In genomic region chr18:32770181-32770650, GRCh38 we compare ENCODE assay signal across 10 cellular contexts. TPM values are rescaled to one million over a fixed set of nuclear protein-coding genes. Genes with fewer than 3 reads are reported as not detected.
A peak's percentile ranks its signal among the peaks of the same experiment; 100 is the strongest.
DNase-seq lines count a peak whose midpoint lies in the region; ATAC-seq lines count a peak whose summit lies in the region.
"Had no signal": no experiment of that assay in that cellular context is flagged by ENCODE, and none has a peak within 500 bp of the region (broad histone marks: within the 10 kb centered on the region; RNA-seq: fewer than 3 reads in every experiment).

No MANE protein-coding gene starts in this region.

- H3K9me3 ChIP-seq in iPS-18c (ENCODE audit: control insufficient read depth, insufficient read depth, low read length) (no peaks in the 10 kb centered on the region), skeletal muscle tissue (ENCODE audit: control insufficient read depth in 3 of 3, low read length in 3 of 3) (no peaks in the 10 kb centered on the region)
- H3K9me3 ChIP-seq: SJSA1 had no signal

- ATAC-seq in HG02840 (IDR thresholded peaks at IDR 0.05; ENCODE audit: low FRiP score, unreplicated experiment) = no peak

- DNase-seq in H7 (peak; percentile 70), RPMI8226 (peak; percentile 6), KG1 (lab: John Stamatoyannopoulos, UW) (no peak)
- DNase-seq in activated naive CD4-positive, alpha-beta T cell treated with anti-CD3 and anti-CD28 coated beads, Interleukin-2, amount 10 ng/mL, durations not matched to agents 7 days and 5 days = no peak
- DNase-seq in activated CD8-positive, alpha-beta memory T cell treated with anti-CD3 and anti-CD28 coated beads, Interleukin-2, amount 50 U/mL, for 48 hours = no peak
- DNase-seq: foreskin fibroblast had no signal

- H3K9ac ChIP-seq in skeletal muscle tissue (ENCODE audit: low read depth in 1 of 3, low read length in 3 of 3) = no peak overlapping the region

- H3K4me1 ChIP-seq in skeletal muscle tissue (ENCODE audit: control insufficient read depth in 3 of 3, insufficient read depth in 3 of 3, low read length in 3 of 3) = peaks cover 10 to 11% (median 11%) of the 10 kb centered on the region in 3 donors
- H3K4me1 ChIP-seq: SJSA1 had no signal

- H3K27me3 Mint-ChIP-seq in activated naive CD4-positive, alpha-beta T cell treated with anti-CD3 and anti-CD28 coated beads, Interleukin-2, amount 10 ng/mL, durations not matched to agents 7 days and 5 days = peaks cover 62% of the 10 kb centered on the region

- H3K36me3 ChIP-seq in H7 (replicated peaks; ENCODE audit: control insufficient read depth, insufficient read depth, low read length) = no peaks in the 10 kb centered on the region
- H3K36me3 ChIP-seq in skeletal muscle tissue (ENCODE audit: control insufficient read depth in 3 of 3, insufficient read depth in 3 of 3, low read length in 3 of 3) = no peaks in the 10 kb centered on the region
- H3K36me3 ChIP-seq: SJSA1 had no signal

- H3K27ac Mint-ChIP-seq in activated naive CD4-positive, alpha-beta T cell treated with anti-CD3 and anti-CD28 coated beads, Interleukin-2, amount 10 ng/mL, durations not matched to agents 7 days and 5 days = no peak overlapping the region

- CTCF ChIA-PET in activated naive CD4-positive, alpha-beta T cell treated with anti-CD3 and anti-CD28 coated beads, Interleukin-2, amount 10 ng/mL, durations not matched to agents 7 days and 5 days (lab: Charles Lee) = no interaction called here

- no peak overlapping the region for H3K4me3 Mint-ChIP-seq in activated naive CD4-positive, alpha-beta T cell treated with anti-CD3 and anti-CD28 coated beads, Interleukin-2, amount 10 ng/mL, durations not matched to agents 7 days and 5 days

- H3K4me3 ChIP-seq in H7 (ENCODE audit: insufficient read depth, low read depth, low read length) = peak overlapping the region; percentile 60
- H3K4me3 ChIP-seq in iPS-18c (ENCODE audit: insufficient read depth, low read depth, low read length) = peak overlapping the region; percentile 68
- peak overlapping the region in 2 of 3 donors; percentile 43 to 54 for H3K4me3 ChIP-seq in skeletal muscle tissue (ENCODE audit: low read length in 3 of 3)
- H3K4me3 ChIP-seq: SJSA1 had no signal

- no peaks in the 10 kb centered on the region for H3K9me3 Mint-ChIP-seq in activated naive CD4-positive, alpha-beta T cell treated with anti-CD3 and anti-CD28 coated beads, Interleukin-2, amount 10 ng/mL, durations not matched to agents 7 days and 5 days

- H3K36me3 Mint-ChIP-seq in activated naive CD4-positive, alpha-beta T cell treated with anti-CD3 and anti-CD28 coated beads, Interleukin-2, amount 10 ng/mL, durations not matched to agents 7 days and 5 days = no peaks in the 10 kb centered on the region

- H3K27me3 ChIP-seq in H7 (ENCODE audit: control insufficient read depth, insufficient read depth, low read length) = peaks cover 51% of the 10 kb centered on the region
- H3K27me3 ChIP-seq in skeletal muscle tissue (ENCODE audit: control insufficient read depth in 3 of 3, insufficient read depth in 3 of 3, low read length in 3 of 3) = peaks cover 26 to 32% (median 30%) of the 10 kb centered on the region in 3 donors

- no peak overlapping the region for H3K27ac ChIP-seq in skeletal muscle tissue (ENCODE audit: low read depth, low read length)
- H3K27ac ChIP-seq: SJSA1 had no signal

- no peaks in the 10 kb centered on the region for H3K4me1 Mint-ChIP-seq in activated naive CD4-positive, alpha-beta T cell treated with anti-CD3 and anti-CD28 coated beads, Interleukin-2, amount 10 ng/mL, durations not matched to agents 7 days and 5 days

RNA-seq across cellular contexts. Expression of gene KLHL14, which starts 2.6 kb away (rescaled TPM):
- total RNA-seq in H7 (2014; rRNA removed; shearing (Covaris generic)) = 2.5 and 7.4 TPM in 2 replicates
- 0.52 TPM for total RNA-seq in skeletal muscle tissue
- total RNA-seq: SJSA1 had no signal

Comparison
In these comparisons a context has a peak if more than half of its experiments do, and no peak if none do; other contexts are left out.
1. DNase-seq: peak in H7 (single experiment) and RPMI8226 (single experiment); none in activated naive CD4-positive, alpha-beta T cell treated with anti-CD3 and anti-CD28 coated beads, Interleukin-2, amount 10 ng/mL, durations not matched to agents 7 days and 5 days (single experiment), KG1 (single experiment) and activated CD8-positive, alpha-beta memory T cell treated with anti-CD3 and anti-CD28 coated beads, Interleukin-2, amount 50 U/mL, for 48 hours (single experiment).
2. Peak in every context shown above with its lines, with median percentiles within 50 percentile points of each other: H3K4me3 ChIP-seq.